8 cellular contexts compared by ENCODE assay signal in genomic region chr1:224356685-224357625, GRCh38. TPM values are rescaled to one million over a fixed set of nuclear protein-coding genes. Genes with fewer than 3 reads are reported as not detected.
A peak's percentile ranks its signal among the peaks of the same experiment; 100 is the strongest.
DNase-seq lines count a peak whose midpoint lies in the region; ATAC-seq, FAIRE-seq and TF ChIP-seq lines count a peak whose summit lies in the region.

TSS of gene CNIH4 (plus strand) at chr1:224356879. CDS start at chr1:224356925, 46 bp downstream.

- peaks cover 49% of the 10 kb centered on the region for H3K79me2 ChIP-seq in smooth muscle cell (ENCODE audit: low read depth)

- peaks cover 43% of the 10 kb centered on the region for H4K20me1 ChIP-seq in smooth muscle cell (ENCODE audit: low read depth)

- no peaks in the 10 kb centered on the region for H3K27me3 ChIP-seq in bronchial epithelial cell (ENCODE audit: control insufficient read depth, insufficient read depth, low read length)
- H3K27me3 ChIP-seq in smooth muscle cell (ENCODE audit: low read depth), result no peaks in the 10 kb centered on the region

- H3K27ac ChIP-seq in smooth muscle cell (ENCODE audit: low read depth), result peak within 1 kb of the TSS; percentile 47

- H3K9ac ChIP-seq in smooth muscle cell (ENCODE audit: low read depth), result peak within 1 kb of the TSS; percentile 71

- no peaks in the 10 kb centered on the region for H3K9me3 ChIP-seq in smooth muscle cell (replicated peaks; ENCODE audit: low read depth)

- FAIRE-seq in bronchial epithelial cell (lab: Jason Lieb, UNC), result no peak

- TF ChIP-seq CTCF in WI38 (IDR thresholded peaks at IDR 0.05; ENCODE audit: low read depth, low read length), result no peak
- no peak for TF ChIP-seq CTCF in bronchial epithelial cell (IDR thresholded peaks at IDR 0.05; ENCODE audit: insufficient read depth, low read length, severe bottlenecking)
- TF ChIP-seq CTCF in smooth muscle cell (IDR thresholded peaks at IDR 0.05; ENCODE audit: borderline replicate concordance, insufficient read depth, poor library complexity, severe bottlenecking), result no peak

- in situ Hi-C loops in ACHN (cut with HindIII; ENCODE audit: low pct_ligation_motif_present, low pct_unique_long_range_greater_than_20kb, low sequenced_read_pairs), result no loop called here

- whole genome bisulfite sequencing in smooth muscle cell (ENCODE audit: low lambda C conversion rate), result 1% methylated on average over 61 of the region's 78 CpGs

- H2AFZ ChIP-seq in smooth muscle cell (ENCODE audit: low read depth), result peak within 1 kb of the TSS; percentile 89

- H3K4me3 ChIP-seq in WI38 (ENCODE audit: low read depth, low read length), result peak within 1 kb of the TSS; percentile 71
- peak within 1 kb of the TSS; percentile 62 for H3K4me3 ChIP-seq in bronchial epithelial cell (ENCODE audit: low read depth, low read length)
- H3K4me3 ChIP-seq in smooth muscle cell, result peak within 1 kb of the TSS; percentile 81

- peak within 1 kb of the TSS; percentile 92 for H3K4me2 ChIP-seq in smooth muscle cell

- peak; percentile 96 for ATAC-seq in GM18873 (IDR thresholded peaks at IDR 0.05; ENCODE audit: low FRiP score, unreplicated experiment)
- peak; percentile 99 for ATAC-seq in HG03139 (IDR thresholded peaks at IDR 0.05; ENCODE audit: unreplicated experiment)

- H3K36me3 ChIP-seq in bronchial epithelial cell (ENCODE audit: control insufficient read depth, insufficient read depth, low read length) (peaks cover 1% of the 10 kb centered on the region), smooth muscle cell (ENCODE audit: low read depth) (no peaks in the 10 kb centered on the region)

- H3K4me1 ChIP-seq in smooth muscle cell (ENCODE audit: low read depth), result peaks cover 9% of the 10 kb centered on the region

- DNase-seq in ACHN, result peak; percentile 97
- DNase-seq in NCI-H2227 (lab: John Stamatoyannopoulos, UW; ENCODE audit: unreplicated experiment), result peak; percentile 96
- peak; percentile 94 for DNase-seq in bronchial epithelial cell (ENCODE audit: low read depth)
- peak; percentile 96 for DNase-seq in iPS-NIHi7 (ENCODE audit: extremely low spot score)
- peak; percentile 46 for DNase-seq in smooth muscle cell (lab: John Stamatoyannopoulos, UW; ENCODE audit: unreplicated experiment)

- no peaks in the 10 kb centered on the region for H3F3A ChIP-seq in smooth muscle cell (ENCODE audit: low read depth)

RNA-seq across cellular contexts. Expression of gene CNIH4, which starts in this region (rescaled TPM):
- total RNA-seq in bronchial epithelial cell (70.3 and 146 TPM in 2 replicates), smooth muscle cell (61.4 and 69.5 TPM in 2 replicates)
- 121 and 125 TPM in 2 replicates for polyA plus RNA-seq in smooth muscle cell

Comparison
In these comparisons a context has a peak if more than half of its experiments do, and no peak if none do; other contexts are left out.
1. Peak in every context shown above with its lines: DNase-seq, ATAC-seq, H3K4me3 ChIP-seq and H3K27ac ChIP-seq.
2. DNase-seq: peak in every context shown above with its lines; median percentile 97 in ACHN; 96 in NCI-H2227; 96 in iPS-NIHi7; 94 in bronchial epithelial cell; 46 in smooth muscle cell.